9 cellular contexts compared by ENCODE assay signal in the genomic region with DNA sequence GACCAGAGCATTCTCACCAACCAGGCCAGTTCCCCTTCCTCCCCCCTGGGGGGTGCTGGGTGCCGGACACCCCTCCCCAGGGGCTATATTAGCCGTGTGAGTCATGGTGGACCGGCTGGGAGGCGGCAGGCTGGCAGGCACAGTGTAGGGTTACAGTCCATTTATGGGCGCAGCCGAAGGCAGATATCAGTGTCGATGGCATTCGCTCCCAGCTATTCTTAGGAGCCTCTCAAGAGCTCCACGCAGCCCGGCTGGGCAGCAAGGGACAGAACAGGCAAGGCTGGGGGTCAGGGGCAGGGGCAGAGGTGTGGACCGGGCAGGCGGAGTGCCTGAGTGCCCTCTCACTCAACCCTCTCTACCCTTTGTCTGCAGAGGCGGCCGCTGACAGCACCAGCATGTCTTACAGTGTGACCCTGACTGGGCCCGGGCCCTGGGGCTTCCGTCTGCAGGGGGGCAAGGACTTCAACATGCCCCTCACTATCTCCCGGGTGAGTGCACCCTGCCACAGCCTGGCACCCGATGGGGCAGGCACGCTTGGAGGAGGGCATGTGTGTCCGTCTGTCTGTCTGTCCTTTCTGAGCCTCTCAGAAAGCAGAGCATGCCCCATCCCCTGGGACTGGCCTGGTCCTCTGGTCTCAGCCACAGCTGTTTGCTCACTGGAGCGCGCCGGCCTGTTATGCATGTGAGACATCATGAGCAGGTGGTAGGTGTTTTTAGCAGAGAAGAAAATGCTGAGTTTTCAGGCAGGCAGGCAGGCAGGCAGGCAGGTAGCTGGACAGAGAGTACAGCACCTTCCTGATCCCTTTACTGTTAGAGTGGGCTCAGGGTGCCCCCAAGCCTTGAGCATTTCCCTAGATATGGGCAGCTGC. TPM values are rescaled to one million over a fixed set of nuclear protein-coding genes. Genes with fewer than 3 reads are reported as not detected.
A peak's percentile ranks its signal among the peaks of the same experiment; 100 is the strongest.
DNase-seq lines count a peak whose midpoint lies in the region; ATAC-seq and TF ChIP-seq lines count a peak whose summit lies in the region.
"Had no signal": no experiment of that assay in that cellular context is flagged by ENCODE, and none has a peak within 500 bp of the region (broad histone marks: within the 10 kb centered on the region; RNA-seq: fewer than 3 reads in every experiment).

A gene with protein sequence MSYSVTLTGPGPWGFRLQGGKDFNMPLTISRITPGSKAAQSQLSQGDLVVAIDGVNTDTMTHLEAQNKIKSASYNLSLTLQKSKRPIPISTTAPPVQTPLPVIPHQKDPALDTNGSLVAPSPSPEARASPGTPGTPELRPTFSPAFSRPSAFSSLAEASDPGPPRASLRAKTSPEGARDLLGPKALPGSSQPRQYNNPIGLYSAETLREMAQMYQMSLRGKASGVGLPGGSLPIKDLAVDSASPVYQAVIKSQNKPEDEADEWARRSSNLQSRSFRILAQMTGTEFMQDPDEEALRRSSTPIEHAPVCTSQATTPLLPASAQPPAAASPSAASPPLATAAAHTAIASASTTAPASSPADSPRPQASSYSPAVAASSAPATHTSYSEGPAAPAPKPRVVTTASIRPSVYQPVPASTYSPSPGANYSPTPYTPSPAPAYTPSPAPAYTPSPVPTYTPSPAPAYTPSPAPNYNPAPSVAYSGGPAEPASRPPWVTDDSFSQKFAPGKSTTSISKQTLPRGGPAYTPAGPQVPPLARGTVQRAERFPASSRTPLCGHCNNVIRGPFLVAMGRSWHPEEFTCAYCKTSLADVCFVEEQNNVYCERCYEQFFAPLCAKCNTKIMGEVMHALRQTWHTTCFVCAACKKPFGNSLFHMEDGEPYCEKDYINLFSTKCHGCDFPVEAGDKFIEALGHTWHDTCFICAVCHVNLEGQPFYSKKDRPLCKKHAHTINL (plus strand): TSS at position 215 of the 869 bp plus-strand sequence. CDS start 181 bp downstream, at position 396.

- ATAC-seq in GM18858 (IDR thresholded peaks at IDR 0.05; ENCODE audit: unreplicated experiment): peak; percentile 59
- ATAC-seq in HG03378 (IDR thresholded peaks at IDR 0.05; ENCODE audit: unreplicated experiment): peak; percentile 53
- ATAC-seq: body of pancreas had no signal

- H3K23ac ChIP-seq in mesenchymal stem cell (ENCODE audit: low read length in 2 of 2): no peak within 1 kb of the TSS

- no peaks in the 10 kb centered on the region for H3K79me1 ChIP-seq in mesenchymal stem cell (replicated peaks; ENCODE audit: low read length, poor library complexity, severe bottlenecking)

- H3K36me3 ChIP-seq in WERI-Rb-1: no peaks in the 10 kb centered on the region
- no peaks in the 10 kb centered on the region for H3K36me3 ChIP-seq in mesenchymal stem cell (ENCODE audit: control insufficient read depth in 1 of 2, insufficient read depth in 2 of 2, low read depth in 1 of 2, low read length in 2 of 2)

- WGBS in mesenchymal stem cell: 59% methylated on average over 22 of the region's 23 CpGs

- H3K9ac ChIP-seq in mesenchymal stem cell (ENCODE audit: low read length): no peak within 1 kb of the TSS

- H3K4me1 ChIP-seq in mesenchymal stem cell (ENCODE audit: control insufficient read depth, insufficient read depth, low read depth, low read length): peaks cover 47% of the 10 kb centered on the region

- no peak within 1 kb of the TSS for H2AFZ ChIP-seq in mesenchymal stem cell (ENCODE audit: low read depth, low read length)

- peak within 1 kb of the TSS; percentile 24 for H2AK5ac ChIP-seq in mesenchymal stem cell (ENCODE audit: low read length, severe bottlenecking)

- H3K4me3 ChIP-seq in WERI-Rb-1 (ENCODE audit: low read depth, low read length) (no peak within 1 kb of the TSS), mesenchymal stem cell (ENCODE audit: insufficient read depth in 1 of 2, low read depth in 1 of 2, low read length in 2 of 2) (no peak within 1 kb of the TSS)
- H3K4me3 ChIP-seq: body of pancreas had no signal

- no peak within 1 kb of the TSS for H2BK12ac ChIP-seq in mesenchymal stem cell (ENCODE audit: low read length in 2 of 2)

- peak within 1 kb of the TSS; percentile 19 for H2BK15ac ChIP-seq in mesenchymal stem cell (ENCODE audit: low read depth, poor library complexity, severe bottlenecking)

- H4K8ac ChIP-seq in mesenchymal stem cell (ENCODE audit: low read length): peak within 1 kb of the TSS; percentile 24

- H3K14ac ChIP-seq in mesenchymal stem cell (ENCODE audit: low read length in 2 of 2): peak within 1 kb of the TSS in 1 of 2 experiments; percentile 19

- H3K4ac ChIP-seq in mesenchymal stem cell (ENCODE audit: low read depth in 1 of 2, low read length in 2 of 2): no peak within 1 kb of the TSS

- H3K9me3 ChIP-seq in WERI-Rb-1 (ENCODE audit: severe bottlenecking) (no peaks in the 10 kb centered on the region), mesenchymal stem cell (ENCODE audit: control insufficient read depth, low read length) (no peaks in the 10 kb centered on the region)
- H3K9me3 ChIP-seq: body of pancreas had no signal

- peak; percentile 67 for DNase-seq in WERI-Rb-1
- DNase-seq in mesenchymal stem cell: peak; percentile 51
- DNase-seq in UCSD-AML1 (lab: John Stamatoyannopoulos, UW; ENCODE audit: unreplicated experiment): no peak
- no peak for DNase-seq in RKO (ENCODE audit: low spot score)
- DNase-seq in stimulated activated naive CD4-positive, alpha-beta T cell (lab: John Stamatoyannopoulos, UW): no peak
- no peak for DNase-seq in NCI-H1694 treated with DMSO at 0.1 percent for 48 hours (lab: John Stamatoyannopoulos, UW)

- H3K27me3 ChIP-seq in WERI-Rb-1 (ENCODE audit: insufficient read depth, low read depth, severe bottlenecking): no peaks in the 10 kb centered on the region
- peaks cover 0 to 35% of the 10 kb centered on the region in 2 experiments for H3K27me3 ChIP-seq in mesenchymal stem cell (ENCODE audit: control insufficient read depth in 1 of 2, insufficient read depth in 1 of 2, low read length in 2 of 2)
- H3K27me3 ChIP-seq: body of pancreas had no signal

- no peak for TF ChIP-seq CTCF in WERI-Rb-1 (IDR thresholded peaks at IDR 0.05; ENCODE audit: low read depth, low read length)

- no peak within 1 kb of the TSS for H2BK120ac ChIP-seq in mesenchymal stem cell (ENCODE audit: low read depth, low read length)

- H3K4me2 ChIP-seq in mesenchymal stem cell (ENCODE audit: low read length, poor library complexity, severe bottlenecking): peak within 1 kb of the TSS; percentile 35

- H3K27ac ChIP-seq in WERI-Rb-1 (no peak within 1 kb of the TSS), mesenchymal stem cell (ENCODE audit: low read length, poor library complexity, severe bottlenecking) (no peak within 1 kb of the TSS)

- no peak within 1 kb of the TSS for H2BK5ac ChIP-seq in mesenchymal stem cell (ENCODE audit: low read depth, low read length, poor library complexity, severe bottlenecking)

- H4K91ac ChIP-seq in mesenchymal stem cell (ENCODE audit: low read length): peak within 1 kb of the TSS; percentile 18

- H3K18ac ChIP-seq in mesenchymal stem cell (ENCODE audit: low read depth in 1 of 2, low read length in 2 of 2): peak within 1 kb of the TSS in 1 of 2 experiments; percentile 48

RNA-seq across cellular contexts. Expression of the gene that starts here (rescaled TPM):
- polyA plus RNA-seq in mesenchymal stem cell (2013, experiment 1 of 2): 0.03 TPM
- polyA plus RNA-seq in mesenchymal stem cell (2013, experiment 2 of 2): 0.03 TPM

Comparison
In these comparisons a context has a peak if more than half of its experiments do, and no peak if none do; other contexts are left out.
1. DNase-seq: peak in WERI-Rb-1 (single experiment) and mesenchymal stem cell (single experiment); none in UCSD-AML1 (single experiment), RKO (single experiment), stimulated activated naive CD4-positive, alpha-beta T cell (0 of 6) and NCI-H1694 treated with DMSO at 0.1 percent for 48 hours (single experiment).